Comparison of ENCODE assay signal across 19 cellular contexts in the genomic region with DNA sequence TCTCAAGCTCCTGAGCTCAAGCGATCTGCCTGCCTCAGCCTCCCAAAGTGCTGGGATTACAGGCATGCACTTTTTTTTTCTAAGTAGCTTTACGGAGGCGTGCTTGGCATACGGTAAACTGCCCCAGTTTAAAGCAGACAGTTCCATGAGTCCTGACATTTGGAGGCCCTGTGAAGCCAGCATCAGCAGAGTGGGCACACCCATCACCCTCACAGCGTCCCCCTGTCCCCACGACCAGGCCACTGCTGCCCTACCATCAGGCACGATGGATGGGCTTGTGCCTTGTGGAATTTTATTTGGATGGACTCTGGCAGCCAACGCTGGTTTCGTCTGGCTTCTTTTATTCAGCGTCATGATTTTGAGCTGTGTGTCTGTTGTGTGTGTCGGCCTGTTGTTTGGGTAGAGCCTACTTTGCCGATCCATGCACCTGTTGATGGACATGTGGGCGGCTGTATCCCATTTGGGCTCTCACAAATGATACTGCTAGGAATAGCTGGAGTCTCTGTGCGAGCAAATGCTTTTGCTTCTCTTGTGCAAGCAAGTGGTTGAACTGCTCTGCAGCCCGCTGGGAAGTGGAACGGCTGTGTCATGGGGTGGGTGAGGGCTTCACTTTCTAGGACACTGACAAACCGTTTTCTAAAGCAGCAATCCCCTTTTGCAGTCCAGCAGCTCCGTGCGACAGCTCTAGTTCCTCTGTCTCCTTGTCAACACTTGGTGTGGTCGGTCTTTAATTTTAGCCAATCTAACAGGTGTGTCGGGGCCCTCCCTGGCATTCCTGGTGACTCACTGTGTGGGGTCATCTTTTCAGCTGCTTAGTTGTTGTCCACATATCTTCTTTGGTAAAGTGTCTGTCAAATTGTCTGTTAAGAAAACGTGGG. TPM values are rescaled to one million over a fixed set of nuclear protein-coding genes. Genes with fewer than 3 reads are reported as not detected.
DNase-seq lines count a peak whose midpoint lies in the region; ATAC-seq and TF ChIP-seq lines count a peak whose summit lies in the region.
"Had no signal": no experiment of that assay in that cellular context is flagged by ENCODE, and none has a peak within 500 bp of the region (broad histone marks: within the 10 kb centered on the region; RNA-seq: fewer than 3 reads in every experiment).

No MANE protein-coding gene starts in this region.

- CTCF ChIA-PET in GM10248 (lab: Yijun Ruan, JAX): interaction anchor here (0.7 to 1.4 kb wide), 2 partner anchors 9 to 65 kb away, joined by 3 to 4 read pairs; no protein-coding TSS in a partner anchor

- peak; percentile 11 for DNase-seq in GM10248 (ENCODE audit: extremely low spot score)
- DNase-seq in chondrocyte (ENCODE audit: low spot score): peak; percentile 51
- peak; percentile 6 for DNase-seq in omental fat pad (ENCODE audit: low spot score)
- no peak for DNase-seq in germinal center (ENCODE audit: low spot score)
- DNase-seq in aorta: no peak
- DNase-seq: activated naive CD4-positive, alpha-beta T cell; body of pancreas; DMS79; NCI-H1105 treated with DMSO at 0.1 percent for 48 hours; NCI-H748 treated with DMSO at 0.1 percent for 48 hours; Peyer's patch; stimulated activated CD4-positive, alpha-beta T cell treated with anti-CD3 and anti-CD28 coated beads, Interleukin-4, amount 100 ng/mL, for 24 hours; stimulated activated CD8-positive, alpha-beta memory T cell treated with anti-CD3 and anti-CD28 coated beads, Interleukin-4, amount 100 ng/mL, for 48 hours had no signal

- peaks cover 2% of the 10 kb centered on the region for H3K9me3 Mint-ChIP-seq in chondrocyte (ENCODE audit: low read depth)

- no peaks in the 10 kb centered on the region for H3K4me1 Mint-ChIP-seq in chondrocyte (ENCODE audit: low read depth)

- H3K9me3 ChIP-seq in BLaER1 (no peaks in the 10 kb centered on the region), aorta (ENCODE audit: control insufficient read depth, low read length) (no peaks in the 10 kb centered on the region)
- H3K9me3 ChIP-seq: body of pancreas, Peyer's patch, thoracic aorta had no signal

- no peak overlapping the region for H3K27ac ChIP-seq in BLaER1
- no peak overlapping the region for H3K27ac ChIP-seq in aorta (ENCODE audit: low read depth in 1 of 2, low read length in 2 of 2)
- H3K27ac ChIP-seq: body of pancreas, Peyer's patch, thoracic aorta, VCaP had no signal

- H3K27me3 Mint-ChIP-seq in chondrocyte (ENCODE audit: low read depth): peaks cover 39% of the 10 kb centered on the region

- H3K4me3 Mint-ChIP-seq in chondrocyte (ENCODE audit: unreplicated experiment): no peak overlapping the region

- H4K20me1 ChIP-seq in BLaER1: peaks cover 94% of the 10 kb centered on the region

- 71 to 73% methylated on average over 22 of the region's 22 CpGs for WGBS in aorta, 2 donors

- ATAC-seq in omental fat pad (ENCODE audit: low FRiP score) (no peak), HG03159 (IDR thresholded peaks at IDR 0.05; ENCODE audit: unreplicated experiment) (no peak), aorta (ENCODE audit: low FRiP score) (no peak)
- ATAC-seq: body of pancreas had no signal

- POLR2A ChIA-PET in GM10248 (lab: Yijun Ruan, JAX): no interaction called here

- no peak overlapping the region for H3K27ac Mint-ChIP-seq in chondrocyte (ENCODE audit: unreplicated experiment)

- H3K4me3 ChIP-seq in BLaER1 (no peak overlapping the region), aorta (ENCODE audit: low read length in 2 of 2) (no peak overlapping the region)
- H3K4me3 ChIP-seq: body of pancreas, Peyer's patch, thoracic aorta had no signal

- intact Hi-C loops in aorta (cut with DNase I): no loop called here

- peak overlapping the region; percentile 89; the same call in 1 of the 2 replicates for H3K4me2 ChIP-seq in BLaER1

- no peaks in the 10 kb centered on the region for H3K36me3 Mint-ChIP-seq in chondrocyte (ENCODE audit: low read depth)

- H3K9ac ChIP-seq in BLaER1: no peak overlapping the region

- H3K36me3 ChIP-seq in BLaER1 (no peaks in the 10 kb centered on the region), aorta (ENCODE audit: control insufficient read depth in 1 of 2, insufficient read depth in 2 of 2, low read length in 1 of 2) (no peaks in the 10 kb centered on the region)
- H3K36me3 ChIP-seq: Peyer's patch, thoracic aorta had no signal

- peaks cover 54% of the 10 kb centered on the region for H3K4me1 ChIP-seq in BLaER1
- no peaks in the 10 kb centered on the region for H3K4me1 ChIP-seq in aorta (ENCODE audit: control insufficient read depth in 1 of 2, insufficient read depth in 2 of 2, low read length in 2 of 2)

- no peak for TF ChIP-seq CTCF in GM10248 (IDR thresholded peaks at IDR 0.05; ENCODE audit: control extremely low read depth, extremely low read depth, low read depth, missing control alignments)
- TF ChIP-seq CTCF in chondrocyte (IDR thresholded peaks at IDR 0.05): no peak
- no peak for TF ChIP-seq CTCF in omental fat pad (IDR thresholded peaks at IDR 0.05)

- H3K27me3 ChIP-seq in BLaER1: peaks cover 44% of the 10 kb centered on the region
- no peaks in the 10 kb centered on the region for H3K27me3 ChIP-seq in aorta (ENCODE audit: control insufficient read depth in 1 of 2, insufficient read depth in 2 of 2, low read length in 1 of 2)
- H3K27me3 ChIP-seq: body of pancreas, Peyer's patch had no signal

RNA-seq across cellular contexts. Expression of a gene that starts 23.8 kb away (rescaled TPM):
- 0.41 TPM in 1 of 3 replicates, not detected in the others for total RNA-seq in chondrocyte
- total RNA-seq in omental fat pad: 1 to 10 TPM; 4.5 to 5.9 (median 5.2) TPM
- 10 to 100 TPM in 1 of 2 donors, 1 to 10 TPM in 1; 6.2 to 11.5 TPM for total RNA-seq in aorta
- polyA plus RNA-seq in aorta: 1 to 10 TPM in 1 of 2 donors, under 1 TPM in 1; 0.67 to 5.4 TPM
- polyA plus RNA-seq: BJ had no signal

RNA-seq across cellular contexts. Expression of a gene that starts 24.3 kb away (rescaled TPM):
- total RNA-seq in chondrocyte (not detected in 3 replicates), omental fat pad (under 1 TPM in 1 of 4 donors, not detected in 3; 0.63 TPM), aorta (not detected)
- polyA plus RNA-seq in aorta: under 1 TPM in 1 of 2 donors, not detected in 1; 0.25 TPM
- total RNA-seq: dermis microvascular lymphatic vessel endothelial cell, thoracic aorta had no signal
- polyA plus RNA-seq: BJ had no signal

Comparison
In these comparisons a context has a peak if more than half of its experiments do, and no peak if none do; other contexts are left out.
1. DNase-seq: peak in GM10248 (single experiment), chondrocyte (single experiment) and omental fat pad (single experiment); none in germinal center (single experiment) and aorta (0 of 2).